In the genomic region with DNA sequence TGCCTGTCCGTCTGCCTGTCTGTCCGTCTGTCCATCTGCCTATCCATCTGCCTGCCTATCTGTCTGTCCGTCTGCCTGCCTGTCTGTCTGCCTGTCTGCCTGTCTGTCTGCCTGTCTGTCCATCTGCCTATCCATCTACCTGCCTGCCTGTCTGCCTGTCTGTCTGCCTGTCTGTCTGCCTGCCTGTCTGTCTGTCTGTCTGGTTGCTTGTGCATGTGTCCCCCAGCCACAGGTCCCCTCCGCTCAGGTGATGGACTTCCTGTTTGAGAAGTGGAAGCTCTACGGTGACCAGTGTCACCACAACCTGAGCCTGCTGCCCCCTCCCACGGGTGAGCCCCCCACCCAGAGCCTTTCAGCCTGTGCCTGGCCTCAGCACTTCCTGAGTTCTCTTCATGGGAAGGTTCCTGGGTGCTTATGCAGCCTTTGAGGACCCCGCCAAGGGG, we compare ENCODE assay signal across 2 cellular contexts.
A peak's percentile ranks its signal among the peaks of the same experiment; 100 is the strongest.
TF ChIP-seq lines count a peak whose summit lies in the region.

No MANE protein-coding gene starts in this region.

TF ChIP-seq in IMR-90, 13 proteins besides CTCF, POLR2A, EP300 and RAD21:
- TF ChIP-seq MAFK (IDR thresholded peaks at IDR 0.05; ENCODE audit: low read depth, low read length), result no peak
- TF ChIP-seq, protein P1, sequence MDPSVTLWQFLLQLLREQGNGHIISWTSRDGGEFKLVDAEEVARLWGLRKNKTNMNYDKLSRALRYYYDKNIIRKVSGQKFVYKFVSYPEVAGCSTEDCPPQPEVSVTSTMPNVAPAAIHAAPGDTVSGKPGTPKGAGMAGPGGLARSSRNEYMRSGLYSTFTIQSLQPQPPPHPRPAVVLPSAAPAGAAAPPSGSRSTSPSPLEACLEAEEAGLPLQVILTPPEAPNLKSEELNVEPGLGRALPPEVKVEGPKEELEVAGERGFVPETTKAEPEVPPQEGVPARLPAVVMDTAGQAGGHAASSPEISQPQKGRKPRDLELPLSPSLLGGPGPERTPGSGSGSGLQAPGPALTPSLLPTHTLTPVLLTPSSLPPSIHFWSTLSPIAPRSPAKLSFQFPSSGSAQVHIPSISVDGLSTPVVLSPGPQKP (IDR thresholded peaks at IDR 0.05; ENCODE audit: borderline replicate concordance, low read depth, low read length), result no peak
- TF ChIP-seq NFE2L2 (IDR thresholded peaks at IDR 0.05; ENCODE audit: low read depth, low read length), result no peak
- no peak for TF ChIP-seq RFX5 (IDR thresholded peaks at IDR 0.05; ENCODE audit: low read depth, low read length)

TF ChIP-seq in K562, 482 proteins besides CTCF, POLR2A, EP300 and RAD21:
- TF ChIP-seq MYNN (IDR thresholded peaks at IDR 0.05) (no peak), MYNN (CRISPR knock-in tag; IDR thresholded peaks at IDR 0.05) (no peak), XRCC3 (IDR thresholded peaks at IDR 0.05) (no peak), GATA2 (CRISPR knock-in tag; IDR thresholded peaks at IDR 0.05) (no peak), SMAD4 (CRISPR knock-in tag; conservative IDR thresholded peaks at IDR 0.05) (peak; percentile 86; the same call in 1 of the 2 replicates)
- TF ChIP-seq, protein P2, sequence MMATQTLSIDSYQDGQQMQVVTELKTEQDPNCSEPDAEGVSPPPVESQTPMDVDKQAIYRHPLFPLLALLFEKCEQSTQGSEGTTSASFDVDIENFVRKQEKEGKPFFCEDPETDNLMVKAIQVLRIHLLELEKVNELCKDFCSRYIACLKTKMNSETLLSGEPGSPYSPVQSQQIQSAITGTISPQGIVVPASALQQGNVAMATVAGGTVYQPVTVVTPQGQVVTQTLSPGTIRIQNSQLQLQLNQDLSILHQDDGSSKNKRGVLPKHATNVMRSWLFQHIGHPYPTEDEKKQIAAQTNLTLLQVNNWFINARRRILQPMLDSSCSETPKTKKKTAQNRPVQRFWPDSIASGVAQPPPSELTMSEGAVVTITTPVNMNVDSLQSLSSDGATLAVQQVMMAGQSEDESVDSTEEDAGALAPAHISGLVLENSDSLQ (IDR thresholded peaks at IDR 0.05), result 0 out of 2 replicates have a peak, but pooled peaks have one; percentile 8
